In genomic region chr2:64023485-64024258, GRCh38 we compare ENCODE assay signal across 18 cellular contexts. TPM values are rescaled to one million over a fixed set of nuclear protein-coding genes. Genes with fewer than 3 reads are reported as not detected.
A peak's percentile ranks its signal among the peaks of the same experiment; 100 is the strongest.
DNase-seq lines count a peak whose midpoint lies in the region; ATAC-seq and TF ChIP-seq lines count a peak whose summit lies in the region.
"Had no signal": no experiment of that assay in that cellular context is flagged by ENCODE, and none has a peak within 500 bp of the region (broad histone marks: within the 10 kb centered on the region; RNA-seq: fewer than 3 reads in every experiment).

No MANE protein-coding gene starts in this region.

- no peak overlapping the region for H3K27ac Mint-ChIP-seq in immature natural killer cell
- H3K27ac Mint-ChIP-seq: activated naive CD4-positive, alpha-beta T cell treated with anti-CD3 and anti-CD28 coated beads, Interleukin-2, amount 50 U/mL, for 24 hours had no signal

- H3K27me3 ChIP-seq in liver (ENCODE audit: control insufficient read depth in 4 of 4, insufficient read depth in 4 of 4, low read length in 3 of 4) (no peaks in the 10 kb centered on the region), tibial nerve (no peaks in the 10 kb centered on the region)
- H3K27me3 ChIP-seq: pancreas had no signal

- POLR2A ChIA-PET in HEK293 (lab: Yijun Ruan, JAX): interaction anchor here (0.8 kb wide), 1 partner anchor 843 kb away, joined by 4 read pairs; no protein-coding TSS in a partner anchor

- WGBS in liver: 74% methylated on average over 4 of the region's 4 CpGs
- WGBS in tibial nerve, 2 donors: 78 to 79% methylated on average over 4 of the region's 4 CpGs

- H3K4me3 Mint-ChIP-seq in immature natural killer cell: no peak overlapping the region
- H3K4me3 Mint-ChIP-seq: activated naive CD4-positive, alpha-beta T cell treated with anti-CD3 and anti-CD28 coated beads, Interleukin-2, amount 50 U/mL, for 24 hours had no signal

- H3K36me3 ChIP-seq in HEK293 (ENCODE audit: control insufficient read depth in 2 of 2, insufficient read depth in 1 of 2, low read length in 2 of 2): no peaks in the 10 kb centered on the region
- H3K36me3 ChIP-seq in liver (ENCODE audit: control insufficient read depth in 4 of 4, insufficient read depth in 3 of 4, low read depth in 1 of 4, low read length in 3 of 4): no peaks in the 10 kb centered on the region
- H3K36me3 ChIP-seq in tibial nerve: no peaks in the 10 kb centered on the region
- H3K36me3 ChIP-seq: pancreas had no signal

- no peak for TF ChIP-seq RAD21 in liver (IDR thresholded peaks at IDR 0.05)

- TF ChIP-seq POLR2A in tibial nerve (IDR thresholded peaks at IDR 0.05): no peak

- H3K4me1 ChIP-seq in HEK293 (ENCODE audit: control insufficient read depth, insufficient read depth, low read length) (no peaks in the 10 kb centered on the region; the same call in 1 of the 2 replicates), liver (ENCODE audit: control insufficient read depth in 4 of 4, insufficient read depth in 4 of 4, low read length in 3 of 4) (peaks cover 3 to 23% (median 16%) of the 10 kb centered on the region in 4 donors), tibial nerve (peaks cover 0 to 21% (median 6%) of the 10 kb centered on the region in 4 donors)

- no peak for ATAC-seq in left colon
- ATAC-seq: left ventricle myocardium superior, PC-3 had no signal

- H3K27ac ChIP-seq in HEK293 (ENCODE audit: extremely low read depth, low read depth, low read length) (no peak overlapping the region), liver (ENCODE audit: low read depth in 1 of 2, low read length in 2 of 2) (peak overlapping the region; percentile 63 to 64), tibial nerve (no peak overlapping the region)
- H3K27ac ChIP-seq: pancreas had no signal

- no peaks in the 10 kb centered on the region for H3K36me3 Mint-ChIP-seq in immature natural killer cell

- intact Hi-C loops in left colon (cut with DNase I, micrococcal nuclease): no loop called here

- TF ChIP-seq CTCF in GM12872 (IDR thresholded peaks at IDR 0.05; ENCODE audit: insufficient read depth, low read depth, low read length) (peak; percentile 28; the same call in 1 of the 3 replicates), HEK293 (tag by site-specific recombination; IDR thresholded peaks at IDR 0.05) (no peak), liver (IDR thresholded peaks at IDR 0.05; ENCODE audit: low read depth, low read length, missing input control) (no peak), tibial nerve (IDR thresholded peaks at IDR 0.05) (no peak)

- no peak overlapping the region for H3K4me3 ChIP-seq in HEK293 (ENCODE audit: low read depth, low read length)
- no peak overlapping the region for H3K4me3 ChIP-seq in liver (ENCODE audit: low read depth in 1 of 3, low read length in 3 of 3)
- no peak overlapping the region for H3K4me3 ChIP-seq in tibial nerve
- H3K4me3 ChIP-seq: pancreas, smooth muscle cell had no signal

- no peaks in the 10 kb centered on the region for H3K9me3 Mint-ChIP-seq in immature natural killer cell
- H3K9me3 Mint-ChIP-seq: activated naive CD4-positive, alpha-beta T cell treated with anti-CD3 and anti-CD28 coated beads, Interleukin-2, amount 50 U/mL, for 24 hours had no signal

- DNase-seq in RKO (ENCODE audit: low spot score) (peak; percentile 23), tibial nerve (ENCODE audit: low spot score in 2 of 2) (no peak), cortex of kidney (lab: John Stamatoyannopoulos, UW) (no peak), left colon (no peak), immature natural killer cell (no peak)
- DNase-seq: COR-L47, foreskin fibroblast, Kasumi-1, left ventricle myocardium superior, NCI-H187 treated with DMSO at 0.1 percent for 48 hours, NCI-H446 treated with DMSO at 0.1 percent for 48 hours, pancreas, PC-3 had no signal

- TF ChIP-seq EP300 in tibial nerve (IDR thresholded peaks at IDR 0.05): no peak

- CTCF ChIA-PET in HEK293 (lab: Yijun Ruan, JAX): interaction anchor here (0.9 to 1.1 kb wide), 2 partner anchors 75 to 325 kb away, joined by 3 read pairs; no protein-coding TSS in a partner anchor

- no peak overlapping the region for H3K9ac ChIP-seq in liver (ENCODE audit: low read depth in 1 of 2, low read length in 2 of 2)

- H3K4me1 Mint-ChIP-seq in immature natural killer cell: peaks cover 21 to 29% of the 10 kb centered on the region in 2 donors

- peaks cover 0 to 9% (median 8%) of the 10 kb centered on the region in 3 donors for H3K27me3 Mint-ChIP-seq in immature natural killer cell (ENCODE audit: low read depth in 3 of 3)
- H3K27me3 Mint-ChIP-seq: activated naive CD4-positive, alpha-beta T cell treated with anti-CD3 and anti-CD28 coated beads, Interleukin-2, amount 50 U/mL, for 24 hours had no signal

- H3K9me3 ChIP-seq in HEK293 (ENCODE audit: control insufficient read depth, insufficient read depth, low read depth, low read length): no peaks in the 10 kb centered on the region
- H3K9me3 ChIP-seq in liver (ENCODE audit: control insufficient read depth in 4 of 4, low read length in 3 of 4): no peaks in the 10 kb centered on the region
- H3K9me3 ChIP-seq in tibial nerve: no peaks in the 10 kb centered on the region
- H3K9me3 ChIP-seq: pancreas had no signal

TF ChIP-seq in HEK293, 187 proteins besides CTCF, POLR2A, EP300 and RAD21 (continues in another document):
- TF ChIP-seq PRDM1 (tag by site-specific recombination; IDR thresholded peaks at IDR 0.05) (no peak), ZBTB44 (tag by site-specific recombination; IDR thresholded peaks at IDR 0.05) (no peak), ZNF146 (tag by site-specific recombination; IDR thresholded peaks at IDR 0.05) (no peak), ZIC2 (tag by site-specific recombination; IDR thresholded peaks at IDR 0.05) (peak; percentile 18; the same call in 1 of the 2 replicates), ZNF211 (tag by site-specific recombination; IDR thresholded peaks at IDR 0.05; ENCODE audit: low read depth) (no peak)

TF ChIP-seq in liver, 16 proteins besides CTCF, POLR2A, EP300 and RAD21:
- TF ChIP-seq YY1 (IDR thresholded peaks at IDR 0.05) (no peak), GABPA (IDR thresholded peaks at IDR 0.05 in 1 of 2, conservative IDR thresholded peaks at IDR 0.05 in 1 of 2) (no peak)

RNA-seq across cellular contexts. Expression of gene VPS54, which starts 4.4 kb away (rescaled TPM):
- total RNA-seq in liver: 10 to 100 TPM; 19.8 to 25.1 TPM
- polyA plus RNA-seq in liver: 1 to 10 TPM; 4.5 to 6.8 TPM
- 10 to 100 TPM; 19.8 to 24.0 (median 22.2) TPM for total RNA-seq in tibial nerve
- 10 to 100 TPM; 20.9 to 21.2 TPM for total RNA-seq in left colon
- 1 to 10 TPM; 2.3 to 8.1 (median 5.8) TPM for polyA plus RNA-seq in immature natural killer cell

Comparison
In these comparisons a context has a peak if more than half of its experiments do, and no peak if none do; other contexts are left out.
1. H3K27ac ChIP-seq: peak in liver (2 of 2); none in HEK293 (single experiment) and tibial nerve (0 of 4).